11 cellular contexts compared by ENCODE assay signal in genomic region chr10:43078175-43078985, GRCh38. TPM values are rescaled to one million over a fixed set of nuclear protein-coding genes. Genes with fewer than 3 reads are reported as not detected.
A peak's percentile ranks its signal among the peaks of the same experiment; 100 is the strongest.
DNase-seq lines count a peak whose midpoint lies in the region; ATAC-seq and TF ChIP-seq lines count a peak whose summit lies in the region.
"Had no signal": no experiment of that assay in that cellular context is flagged by ENCODE, and none has a peak within 500 bp of the region (broad histone marks: within the 10 kb centered on the region; RNA-seq: fewer than 3 reads in every experiment).

No MANE protein-coding gene starts in this region.

- no peak for TF ChIP-seq POLR2A in breast epithelium (IDR thresholded peaks at IDR 0.05)

- H3K9ac ChIP-seq in mammary epithelial cell (ENCODE audit: insufficient read depth, low read length): no peak overlapping the region
- peak overlapping the region; percentile 82 for H3K9ac ChIP-seq in HUES6 (ENCODE audit: low read length)
- no peak overlapping the region for H3K9ac ChIP-seq in endodermal cell (ENCODE audit: extremely low read depth, low read length, poor library complexity, severe bottlenecking)
- H3K9ac ChIP-seq: parathyroid adenoma had no signal

- TF ChIP-seq CTCF in mammary epithelial cell (conservative IDR thresholded peaks at IDR 0.05 in 1 of 2, IDR thresholded peaks at IDR 0.05 in 1 of 2; ENCODE audit: extremely low read depth in 1 of 2, insufficient read depth in 1 of 2, low read depth in 1 of 2, low read length in 2 of 2) (no peak), breast epithelium (IDR thresholded peaks at IDR 0.05) (no peak), endodermal cell (conservative IDR thresholded peaks at IDR 0.05) (no peak), coronary artery (IDR thresholded peaks at IDR 0.05) (no peak)

- ATAC-seq in stimulated activated memory B cell treated with anti-CD40 and anti-IgM and Interleukin-4, amounts not matched to agents 10 μg/mL and 1 μg/mL and 100 μg/mL, for 72 hours: no peak

- in situ Hi-C loops in mammary epithelial cell (cut with MboI; ENCODE audit: low sequenced_read_pairs in 2 of 2): no loop called here

- H3K4me3 Mint-ChIP-seq in endodermal cell: peak overlapping the region; percentile 54
- H3K4me3 Mint-ChIP-seq in stimulated activated memory B cell treated with anti-CD40 and anti-IgM and Interleukin-4, amounts not matched to agents 10 μg/mL and 1 μg/mL and 100 μg/mL, for 72 hours: peak overlapping the region; percentile 24

- H3K4me1 ChIP-seq in mammary epithelial cell (ENCODE audit: insufficient read depth, low read length): peaks cover 4% of the 10 kb centered on the region
- H3K4me1 ChIP-seq in breast epithelium: peaks cover 0 to 4% of the 10 kb centered on the region in 2 donors
- H3K4me1 ChIP-seq in HUES6 (ENCODE audit: control insufficient read depth, insufficient read depth, low read length): peaks cover 20% of the 10 kb centered on the region; the same call in 1 of the 2 replicates
- H3K4me1 ChIP-seq in endodermal cell (ENCODE audit: control insufficient read depth, insufficient read depth, low read length): no peaks in the 10 kb centered on the region
- H3K4me1 ChIP-seq: parathyroid adenoma had no signal

- no peaks in the 10 kb centered on the region for H3K79me2 ChIP-seq in mammary epithelial cell (ENCODE audit: insufficient read depth, low read length)
- H3K79me2 ChIP-seq: parathyroid adenoma had no signal

- intact Hi-C loops in mammary epithelial cell (cut with micrococcal nuclease): loop anchor here (10.0 kb wide), 1 partner anchor 114 kb away; no protein-coding TSS in a partner anchor
- intact Hi-C loops in breast epithelium (cut with DNase I; ENCODE audit: low total_unique reads): no loop called here

- H3K9me3 ChIP-seq in mammary epithelial cell (replicated peaks; ENCODE audit: insufficient read depth, low read length) (no peaks in the 10 kb centered on the region), breast epithelium (no peaks in the 10 kb centered on the region), HUES6 (ENCODE audit: control insufficient read depth, insufficient read depth, low read depth, low read length) (no peaks in the 10 kb centered on the region), endodermal cell (ENCODE audit: control insufficient read depth, low read length) (no peaks in the 10 kb centered on the region)

- no peaks in the 10 kb centered on the region for H3K36me3 ChIP-seq in mammary epithelial cell (ENCODE audit: insufficient read depth, low read length)
- H3K36me3 ChIP-seq in breast epithelium: no peaks in the 10 kb centered on the region
- H3K36me3 ChIP-seq in HUES6 (ENCODE audit: control insufficient read depth, insufficient read depth, low read length): no peaks in the 10 kb centered on the region
- H3K36me3 ChIP-seq in endodermal cell (ENCODE audit: control insufficient read depth, insufficient read depth, low read length): no peaks in the 10 kb centered on the region

- peak overlapping the region; percentile 92 for H3K4me2 ChIP-seq in mammary epithelial cell (ENCODE audit: insufficient read depth, low read depth, low read length)

- DNase-seq in mammary epithelial cell: no peak
- DNase-seq in breast epithelium (ENCODE audit: low spot score in 2 of 2): no peak
- no peak for DNase-seq in endodermal cell
- DNase-seq in NCI-H187 (lab: John Stamatoyannopoulos, UW): no peak
- DNase-seq in HuH-7 (ENCODE audit: low spot score): no peak
- DNase-seq in coronary artery (ENCODE audit: low spot score): no peak
- DNase-seq: aorta, NCI-H748 treated with DMSO at 0.1 percent for 48 hours had no signal

- no peaks in the 10 kb centered on the region for H3K4me1 Mint-ChIP-seq in endodermal cell
- H3K4me1 Mint-ChIP-seq in stimulated activated memory B cell treated with anti-CD40 and anti-IgM and Interleukin-4, amounts not matched to agents 10 μg/mL and 1 μg/mL and 100 μg/mL, for 72 hours: peaks cover 14% of the 10 kb centered on the region

- no peaks in the 10 kb centered on the region for H3K36me3 Mint-ChIP-seq in endodermal cell (ENCODE audit: low read depth)
- no peaks in the 10 kb centered on the region for H3K36me3 Mint-ChIP-seq in stimulated activated memory B cell treated with anti-CD40 and anti-IgM and Interleukin-4, amounts not matched to agents 10 μg/mL and 1 μg/mL and 100 μg/mL, for 72 hours

- CTCF ChIA-PET in mammary epithelial cell (lab: Charles Lee; ENCODE audit: low non-redundant PET): no interaction called here

- BruUV-seq in mammary epithelial cell (replicated peaks; lab: Mats Ljungman, UMichigan): no TSS peak

- H3K9me3 Mint-ChIP-seq in endodermal cell: no peaks in the 10 kb centered on the region
- H3K9me3 Mint-ChIP-seq in stimulated activated memory B cell treated with anti-CD40 and anti-IgM and Interleukin-4, amounts not matched to agents 10 μg/mL and 1 μg/mL and 100 μg/mL, for 72 hours: no peaks in the 10 kb centered on the region

- peaks cover 49% of the 10 kb centered on the region for H3K27me3 Mint-ChIP-seq in endodermal cell (ENCODE audit: insufficient read depth)
- H3K27me3 Mint-ChIP-seq in stimulated activated memory B cell treated with anti-CD40 and anti-IgM and Interleukin-4, amounts not matched to agents 10 μg/mL and 1 μg/mL and 100 μg/mL, for 72 hours: peaks cover 81% of the 10 kb centered on the region

- 96% methylated on average over 10 of the region's 14 CpGs for WGBS in mammary epithelial cell (ENCODE audit: low coverage, missing lambda C conversion rate)
- WGBS in endodermal cell (ENCODE audit: insufficient coverage in 1 of 2, insufficient read length in 1 of 2), 2 experiments: 78 to 81% methylated on average over 5 to 14 of the region's 14 CpGs

- H2AFZ ChIP-seq in mammary epithelial cell (ENCODE audit: low read depth, low read length): no peak overlapping the region
- H2AFZ ChIP-seq: parathyroid adenoma had no signal

- H3K4me3 ChIP-seq in mammary epithelial cell (replicated peaks in 1 of 3; ENCODE audit: insufficient read depth in 1 of 3, low read depth in 2 of 3, low read length in 3 of 3) (no peak overlapping the region), breast epithelium (peak overlapping the region in 1 of 3 donors; percentile 39), HUES6 (ENCODE audit: low read depth, low read length) (peak overlapping the region; percentile 68), endodermal cell (ENCODE audit: low read length) (no peak overlapping the region), coronary artery (no peak overlapping the region)

- H3K27ac Mint-ChIP-seq in endodermal cell: no peak overlapping the region
- H3K27ac Mint-ChIP-seq in stimulated activated memory B cell treated with anti-CD40 and anti-IgM and Interleukin-4, amounts not matched to agents 10 μg/mL and 1 μg/mL and 100 μg/mL, for 72 hours: no peak overlapping the region

- no peaks in the 10 kb centered on the region for H4K20me1 ChIP-seq in mammary epithelial cell (ENCODE audit: insufficient read depth, low read length)

- H3K27me3 ChIP-seq in mammary epithelial cell (ENCODE audit: insufficient read depth, low read length) (peaks cover 8% of the 10 kb centered on the region), breast epithelium (peaks cover 0 to 63% of the 10 kb centered on the region in 2 donors), HUES6 (ENCODE audit: control insufficient read depth, insufficient read depth, low read length) (peaks cover 55% of the 10 kb centered on the region), endodermal cell (ENCODE audit: control insufficient read depth, insufficient read depth, low read length, poor library complexity, severe bottlenecking) (peaks cover 44% of the 10 kb centered on the region)

- dilution Hi-C loops in mammary epithelial cell (cut with HindIII; ENCODE audit: low sequenced_read_pairs): no loop called here

- no peak overlapping the region for H3K27ac ChIP-seq in mammary epithelial cell (ENCODE audit: insufficient read depth, low read depth, low read length)
- no peak overlapping the region for H3K27ac ChIP-seq in breast epithelium
- H3K27ac ChIP-seq in HUES6 (ENCODE audit: low read depth, low read length): no peak overlapping the region
- no peak overlapping the region for H3K27ac ChIP-seq in endodermal cell (ENCODE audit: low read depth, low read length)
- H3K27ac ChIP-seq in coronary artery: no peak overlapping the region
- H3K27ac ChIP-seq: parathyroid adenoma had no signal

RNA-seq across cellular contexts. Expression of gene RET, which starts 1.5 kb away (rescaled TPM):
- total RNA-seq in mammary epithelial cell: 1 to 10 TPM in 1 of 2 donors, under 1 TPM in 1; 0.17 to 1.5 TPM
- 0.80 TPM for polyA plus RNA-seq in mammary epithelial cell
- 0.21 TPM for polyA minus RNA-seq in mammary epithelial cell
- total RNA-seq in breast epithelium: 1 to 10 TPM in 1 of 3 donors, under 1 TPM in 2; 0.66 to 1.8 (median 0.96) TPM
- total RNA-seq in endodermal cell: 1 to 10 TPM; 1.2 to 3.5 TPM
- 2.6 TPM for polyA plus RNA-seq in endodermal cell (2013, experiment 1 of 2)
- polyA plus RNA-seq in endodermal cell (2013, experiment 2 of 2): 2.3 TPM

RNA-seq across cellular contexts. Expression of gene CSGALNACT2, which starts 59.9 kb away (rescaled TPM):
- 10 to 100 TPM; 13.8 to 24.5 TPM for total RNA-seq in mammary epithelial cell
- 8.5 TPM for polyA plus RNA-seq in mammary epithelial cell
- 12.6 TPM for polyA minus RNA-seq in mammary epithelial cell
- total RNA-seq in breast epithelium: 10 to 100 TPM; 21.6 to 35.5 (median 27.8) TPM
- 1 to 10 TPM; 7.3 to 8.6 TPM for total RNA-seq in endodermal cell
- 13.6 TPM for polyA plus RNA-seq in endodermal cell (2013, experiment 1 of 2)
- 12.1 TPM for polyA plus RNA-seq in endodermal cell (2013, experiment 2 of 2)
